In genomic region chr17:42274812-42275526, GRCh38 we compare ENCODE assay signal across 1 cellular context.
TF ChIP-seq lines count a peak whose summit lies in the region.

No MANE protein-coding gene starts in this region.

TF ChIP-seq in HCT116, 20 proteins besides CTCF, POLR2A, EP300 and RAD21 (continued from another document):
- TF ChIP-seq REST (IDR thresholded peaks at IDR 0.05; ENCODE audit: low read depth) (no peak), MAX (IDR thresholded peaks at IDR 0.05) (no peak), TCF7L2 (IDR thresholded peaks at IDR 0.05; ENCODE audit: borderline replicate concordance, extremely low read depth, insufficient read depth, insufficient read length) (no peak), POLR2AphosphoS5 (IDR thresholded peaks at IDR 0.05; ENCODE audit: low read depth, low read length) (no peak), SRF (IDR thresholded peaks at IDR 0.05; ENCODE audit: low read depth) (no peak), CEBPB (IDR thresholded peaks at IDR 0.05; ENCODE audit: low read depth) (no peak), FOSL1 (IDR thresholded peaks at IDR 0.05; ENCODE audit: low read depth) (no peak), CBX3 (IDR thresholded peaks at IDR 0.05; ENCODE audit: low read depth) (no peak), ZBTB33 (IDR thresholded peaks at IDR 0.05; ENCODE audit: extremely low read depth, insufficient replicate concordance, low read length) (no peak), EZH2 (IDR thresholded peaks at IDR 0.05) (no peak), ZNF274 (IDR thresholded peaks at IDR 0.05; ENCODE audit: low read depth, low read length) (no peak)
